In genomic region chr16:87900489-87900888, GRCh38 we compare ENCODE assay signal across 18 cellular contexts. TPM values are rescaled to one million over a fixed set of nuclear protein-coding genes. Genes with fewer than 3 reads are reported as not detected.
"Had no signal": no experiment of that assay in that cellular context is flagged by ENCODE, and none has a peak within 500 bp of the region (broad histone marks: within the 10 kb centered on the region; RNA-seq: fewer than 3 reads in every experiment).

No MANE protein-coding gene starts in this region.

RNA-seq across cellular contexts. Expression of gene CA5A, which starts 35.8 kb away (rescaled TPM):
- total RNA-seq: naive thymus-derived CD8-positive, alpha-beta T cell; natural killer cell treated with Interleukin-12 subunit alpha and Interleukin-12 subunit beta and Interleukin-15 and Interleukin-18, amount 100 ng/mL, for 72 hours; neural crest cell; occipital lobe; osteoblast; ovary; prostate gland; pulmonary artery endothelial cell; right atrium auricular region; sciatic nerve; smooth muscle cell; spleen; suprapubic skin; testis; transverse colon; upper lobe of right lung; urinary bladder; uterus had no signal
- polyA plus RNA-seq: naive thymus-derived CD8-positive, alpha-beta T cell; smooth muscle cell; spleen; urinary bladder had no signal
